In the genomic region with DNA sequence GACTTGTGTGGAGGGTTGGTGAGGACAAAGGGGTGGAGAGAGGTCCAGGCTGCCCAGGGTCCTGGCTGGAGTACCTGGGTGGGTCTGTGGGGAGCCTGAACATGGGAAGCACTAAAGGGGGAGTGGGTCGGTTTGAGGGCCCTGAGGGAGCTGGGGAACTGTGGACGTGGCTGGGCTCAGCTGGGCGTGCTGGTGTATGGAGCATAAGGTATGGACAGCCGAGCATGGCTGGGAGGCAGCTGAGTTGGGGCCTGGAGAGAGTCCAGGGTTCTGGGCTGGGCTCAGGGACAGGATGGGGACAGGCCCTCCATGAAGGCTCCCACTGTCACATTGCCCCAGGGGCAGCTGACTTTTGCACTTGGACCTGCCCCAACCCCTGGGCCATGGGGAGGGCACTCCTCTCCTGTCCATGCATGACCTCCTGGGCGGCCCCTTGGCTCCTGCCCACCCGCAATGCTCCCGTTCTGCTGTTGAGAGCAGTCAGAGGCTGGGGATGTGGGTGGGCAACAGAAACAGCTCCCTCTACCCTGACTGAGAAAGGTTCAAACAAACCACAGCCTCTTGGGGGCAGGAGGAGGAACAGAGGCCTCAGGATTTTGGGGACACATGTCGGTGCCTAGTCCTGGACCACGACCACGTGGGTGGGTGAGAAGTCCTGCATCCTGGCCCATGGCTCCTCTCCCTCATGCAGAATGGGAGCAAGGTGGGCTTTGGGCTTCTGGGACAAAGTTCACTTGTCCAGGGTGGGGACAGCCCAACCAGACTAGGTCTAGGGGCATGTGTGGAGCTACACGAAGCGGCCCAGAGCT, we compare ENCODE assay signal across 1 cellular context.
TF ChIP-seq lines count a peak whose summit lies in the region.

No MANE protein-coding gene starts in this region.

TF ChIP-seq in GM12891, 5 proteins besides CTCF, POLR2A, EP300 and RAD21:
- TF ChIP-seq SPI1 (IDR thresholded peaks at IDR 0.05; ENCODE audit: low read depth, low read length), result no peak
- TF ChIP-seq TAF1 (IDR thresholded peaks at IDR 0.05; ENCODE audit: low read depth, low read length), result no peak
- 0 out of 2 replicates have a peak, but pooled peaks have one; percentile 10 for TF ChIP-seq POU2F2 (IDR thresholded peaks at IDR 0.05; ENCODE audit: low read depth, low read length)
- TF ChIP-seq POLR2AphosphoS5 (IDR thresholded peaks at IDR 0.05; ENCODE audit: low read depth, low read length), result 0 out of 2 replicates have a peak, but pooled peaks have one; percentile 53
- no peak for TF ChIP-seq PAX5 (IDR thresholded peaks at IDR 0.05; ENCODE audit: insufficient read depth, low read length, severe bottlenecking)
TF ChIP-seq in GM12891: peak in this region for 2.
